In the genomic region with DNA sequence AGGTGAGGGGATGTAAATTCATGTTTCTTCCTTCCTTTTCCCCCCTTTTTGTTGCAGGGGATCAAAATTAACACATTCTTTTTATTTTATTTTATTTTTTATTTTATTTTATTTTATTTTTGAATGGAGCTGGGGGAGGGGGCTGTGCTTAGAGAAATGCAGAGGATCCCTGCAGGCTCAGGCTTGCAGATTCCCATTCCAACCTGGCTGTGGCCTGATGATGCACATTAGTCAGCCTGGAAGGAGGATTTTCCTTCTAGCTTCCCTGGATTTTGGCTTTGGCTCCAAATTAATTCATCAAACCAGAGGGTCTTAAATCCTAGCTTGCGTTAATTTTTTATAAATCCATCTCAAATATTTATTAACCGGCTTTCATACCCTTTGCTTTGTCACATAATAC, we compare ENCODE assay signal across 1 cellular context.
TF ChIP-seq lines count a peak whose summit lies in the region.

No MANE protein-coding gene starts in this region.

TF ChIP-seq in GM23338, 12 proteins besides CTCF, POLR2A, EP300 and RAD21 (continued from another document):
- no peak for TF ChIP-seq ZNF462 (CRISPR knock-in tag; IDR thresholded peaks at IDR 0.05)
- no peak for TF ChIP-seq JUNB (IDR thresholded peaks at IDR 0.05; ENCODE audit: unreplicated experiment)
- no peak for TF ChIP-seq ETS1 (IDR thresholded peaks at IDR 0.05)
- TF ChIP-seq NANOG (IDR thresholded peaks at IDR 0.05; ENCODE audit: borderline replicate concordance): no peak
- no peak for TF ChIP-seq EZH2phosphoT487 (IDR thresholded peaks at IDR 0.05; ENCODE audit: unreplicated experiment)
- TF ChIP-seq ZNF331 (CRISPR knock-in tag; IDR thresholded peaks at IDR 0.05; ENCODE audit: low read depth): no peak
- TF ChIP-seq, protein P1, sequence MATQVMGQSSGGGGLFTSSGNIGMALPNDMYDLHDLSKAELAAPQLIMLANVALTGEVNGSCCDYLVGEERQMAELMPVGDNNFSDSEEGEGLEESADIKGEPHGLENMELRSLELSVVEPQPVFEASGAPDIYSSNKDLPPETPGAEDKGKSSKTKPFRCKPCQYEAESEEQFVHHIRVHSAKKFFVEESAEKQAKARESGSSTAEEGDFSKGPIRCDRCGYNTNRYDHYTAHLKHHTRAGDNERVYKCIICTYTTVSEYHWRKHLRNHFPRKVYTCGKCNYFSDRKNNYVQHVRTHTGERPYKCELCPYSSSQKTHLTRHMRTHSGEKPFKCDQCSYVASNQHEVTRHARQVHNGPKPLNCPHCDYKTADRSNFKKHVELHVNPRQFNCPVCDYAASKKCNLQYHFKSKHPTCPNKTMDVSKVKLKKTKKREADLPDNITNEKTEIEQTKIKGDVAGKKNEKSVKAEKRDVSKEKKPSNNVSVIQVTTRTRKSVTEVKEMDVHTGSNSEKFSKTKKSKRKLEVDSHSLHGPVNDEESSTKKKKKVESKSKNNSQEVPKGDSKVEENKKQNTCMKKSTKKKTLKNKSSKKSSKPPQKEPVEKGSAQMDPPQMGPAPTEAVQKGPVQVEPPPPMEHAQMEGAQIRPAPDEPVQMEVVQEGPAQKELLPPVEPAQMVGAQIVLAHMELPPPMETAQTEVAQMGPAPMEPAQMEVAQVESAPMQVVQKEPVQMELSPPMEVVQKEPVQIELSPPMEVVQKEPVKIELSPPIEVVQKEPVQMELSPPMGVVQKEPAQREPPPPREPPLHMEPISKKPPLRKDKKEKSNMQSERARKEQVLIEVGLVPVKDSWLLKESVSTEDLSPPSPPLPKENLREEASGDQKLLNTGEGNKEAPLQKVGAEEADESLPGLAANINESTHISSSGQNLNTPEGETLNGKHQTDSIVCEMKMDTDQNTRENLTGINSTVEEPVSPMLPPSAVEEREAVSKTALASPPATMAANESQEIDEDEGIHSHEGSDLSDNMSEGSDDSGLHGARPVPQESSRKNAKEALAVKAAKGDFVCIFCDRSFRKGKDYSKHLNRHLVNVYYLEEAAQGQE (IDR thresholded peaks at IDR 0.05; ENCODE audit: unreplicated experiment): no peak
- TF ChIP-seq POLR2AphosphoS5 (IDR thresholded peaks at IDR 0.05; ENCODE audit: low read depth): no peak
- TF ChIP-seq STAT1 (IDR thresholded peaks at IDR 0.05; ENCODE audit: unreplicated experiment): no peak
- no peak for TF ChIP-seq EZH2 (IDR thresholded peaks at IDR 0.05; ENCODE audit: low read depth, unreplicated experiment)
- TF ChIP-seq CREB1 (CRISPR knock-in tag; IDR thresholded peaks at IDR 0.05; ENCODE audit: low read depth): no peak
